19 cellular contexts compared by ENCODE assay signal in genomic region chr3:58804914-58805313, GRCh38.
DNase-seq lines count a peak whose midpoint lies in the region; ATAC-seq, FAIRE-seq and TF ChIP-seq lines count a peak whose summit lies in the region.
"Had no signal": no experiment of that assay in that cellular context is flagged by ENCODE, and none has a peak within 500 bp of the region (broad histone marks: within the 10 kb centered on the region; RNA-seq: fewer than 3 reads in every experiment).

No MANE protein-coding gene starts in this region.

- H2BK120ac ChIP-seq in IMR-90 (ENCODE audit: low read depth, low read length), result no peak overlapping the region

- H3K79me2 ChIP-seq in PC-3 (ENCODE audit: low read length) (no peaks in the 10 kb centered on the region), K562 (ENCODE audit: control insufficient read depth, insufficient read depth, low read length) (no peaks in the 10 kb centered on the region)

- TF ChIP-seq CTCF in IMR-90 (conservative IDR thresholded peaks at IDR 0.05; ENCODE audit: low read depth, low read length) (no peak), PC-3 (conservative IDR thresholded peaks at IDR 0.05; ENCODE audit: low read depth, low read length) (no peak), K562 (IDR thresholded peaks at IDR 0.05 in 2 of 3, conservative IDR thresholded peaks at IDR 0.05 in 1 of 3; ENCODE audit: insufficient read depth in 2 of 3, low read depth in 1 of 3, low read length in 3 of 3) (no peak), pancreas (IDR thresholded peaks at IDR 0.05) (no peak)

- H2AK9ac ChIP-seq in IMR-90 (replicated peaks; ENCODE audit: low read depth, low read length, poor library complexity), result no peak overlapping the region

- H2AK5ac ChIP-seq in IMR-90 (ENCODE audit: low read depth, low read length), result no peak overlapping the region

- FAIRE-seq in K562 (lab: Jason Lieb, UNC), result no peak
- no peak for FAIRE-seq in pancreas (lab: Jason Lieb, UNC)
- FAIRE-seq: A204.1, D721Med, HTR-8/SVneo had no signal

- H4K5ac ChIP-seq in IMR-90 (ENCODE audit: low read depth, low read length), result no peak overlapping the region

- in situ Hi-C loops in IMR-90 (cut with MboI; ENCODE audit: low sequenced_read_pairs) (loop anchor here (25.0 kb wide), 1 partner anchor 1057 kb away; no protein-coding TSS in a partner anchor), K562 (cut with MboI) (no loop called here), KBM-7 (cut with MboI; ENCODE audit: low pct_unique_long_range_greater_than_20kb, low sequenced_read_pairs) (no loop called here)

- no peaks in the 10 kb centered on the region for H3K79me1 ChIP-seq in IMR-90 (ENCODE audit: low read depth in 1 of 2, low read length in 2 of 2)

- DNase-seq in IMR-90, result peak; percentile 4
- DNase-seq in PC-3, result no peak
- DNase-seq in K562 (ENCODE audit: extremely low read depth in 1 of 4, low spot score in 3 of 4), result no peak
- no peak for DNase-seq in posterior cingulate gyrus
- DNase-seq in KBM-7, result no peak
- DNase-seq in pancreas, result no peak
- DNase-seq: AML-193; Caco-2; CD4-positive, alpha-beta T cell; GF-D8; H7; HFFc6 had no signal

- no CpG with 5 or more reads among the region's 2 CpGs for WGBS in IMR-90 (ENCODE audit: extremely low coverage in 2 of 2, insufficient read length in 1 of 2), 2 experiments
- 90% methylated on average over 2 of the region's 2 CpGs for WGBS in K562 (ENCODE audit: insufficient coverage, low coverage, missing lambda C conversion rate)
- WGBS in pancreas, 2 donors, result 80 to 85% methylated on average over 2 of the region's 2 CpGs

- intact Hi-C loops in IMR-90 (cut with micrococcal nuclease), result no loop called here
- intact Hi-C loops in PC-3 (cut with micrococcal nuclease), result no loop called here
- intact Hi-C loops in K562 (cut with micrococcal nuclease), result no loop called here
- intact Hi-C loops in posterior cingulate gyrus (cut with DNase I), result no loop called here
- intact Hi-C loops in pancreas (cut with DNase I), result no loop called here

- H2BK5ac ChIP-seq in IMR-90 (ENCODE audit: low read depth, low read length, poor library complexity, severe bottlenecking), result no peak overlapping the region

- H3K23ac ChIP-seq in IMR-90 (ENCODE audit: low read depth, low read length), result no peak overlapping the region

- H4K8ac ChIP-seq in IMR-90 (ENCODE audit: low read depth in 2 of 2, low read length in 2 of 2), result no peak overlapping the region

- H2AFZ ChIP-seq in IMR-90 (replicated peaks; ENCODE audit: low read length, poor library complexity), result no peak overlapping the region
- H2AFZ ChIP-seq in PC-3 (ENCODE audit: low read length), result no peak overlapping the region
- H2AFZ ChIP-seq in K562 (ENCODE audit: low read depth, low read length), result no peak overlapping the region
- H2AFZ ChIP-seq: GM23338 had no signal

- no peak for TF ChIP-seq EP300 in K562 (IDR thresholded peaks at IDR 0.05; ENCODE audit: low read length)

- H3K4ac ChIP-seq in IMR-90 (ENCODE audit: low read depth, low read length), result no peak overlapping the region

- H3K9ac ChIP-seq in IMR-90 (ENCODE audit: low read depth, low read length) (no peak overlapping the region), PC-3 (ENCODE audit: low read length) (no peak overlapping the region), K562 (ENCODE audit: insufficient read depth in 1 of 2, low read depth in 2 of 2, low read length in 2 of 2) (no peak overlapping the region)

- no peaks in the 10 kb centered on the region for H3F3A ChIP-seq in PC-3 (ENCODE audit: low read length, unreplicated experiment)

- H2BK20ac ChIP-seq in IMR-90 (ENCODE audit: low read depth, low read length), result no peak overlapping the region

- H4K20me1 ChIP-seq in IMR-90 (ENCODE audit: insufficient read depth, low read length), result no peaks in the 10 kb centered on the region
- no peaks in the 10 kb centered on the region for H4K20me1 ChIP-seq in PC-3 (ENCODE audit: low read length)
- no peaks in the 10 kb centered on the region for H4K20me1 ChIP-seq in K562 (replicated peaks; ENCODE audit: control insufficient read depth, insufficient read depth, low read length)

- no peak for TF ChIP-seq POLR2A in IMR-90 (IDR thresholded peaks at IDR 0.05; ENCODE audit: low read depth, low read length)
- no peak for TF ChIP-seq POLR2A in K562 (conservative IDR thresholded peaks at IDR 0.05)

- no peak overlapping the region for H3K4me2 ChIP-seq in IMR-90 (ENCODE audit: low read depth, low read length)
- no peak overlapping the region for H3K4me2 ChIP-seq in PC-3 (ENCODE audit: low read length)
- H3K4me2 ChIP-seq in K562 (ENCODE audit: insufficient read depth, low read length), result no peak overlapping the region
- H3K4me2 ChIP-seq: GM23338 had no signal

- H2BK15ac ChIP-seq in IMR-90 (ENCODE audit: low read depth, low read length), result no peak overlapping the region

- no peak overlapping the region for H3K27ac ChIP-seq in IMR-90 (ENCODE audit: insufficient read depth, low read length)
- no peak overlapping the region for H3K27ac ChIP-seq in PC-3 (ENCODE audit: low read length)
- H3K27ac ChIP-seq in K562 (ENCODE audit: extremely low read depth, low read depth, low read length), result no peak overlapping the region
- H3K27ac ChIP-seq in pancreas, result no peak overlapping the region
- H3K27ac ChIP-seq: C4-2B, HL-60 had no signal

- H3K9me3 ChIP-seq in IMR-90 (ENCODE audit: control insufficient read depth, insufficient read depth, low read length) (no peaks in the 10 kb centered on the region), PC-3 (ENCODE audit: low read length) (no peaks in the 10 kb centered on the region), K562 (replicated peaks; ENCODE audit: control insufficient read depth, insufficient read depth, low read depth, low read length) (no peaks in the 10 kb centered on the region), pancreas (no peaks in the 10 kb centered on the region)
- H3K9me3 ChIP-seq: Caco-2 had no signal

- H3K9me2 ChIP-seq in PC-3 (replicated peaks; ENCODE audit: low read length), result no peaks in the 10 kb centered on the region

- no peaks in the 10 kb centered on the region for H3K27me3 ChIP-seq in IMR-90 (ENCODE audit: control insufficient read depth, insufficient read depth, low read length)
- H3K27me3 ChIP-seq in PC-3 (ENCODE audit: low read length), result no peaks in the 10 kb centered on the region
- no peaks in the 10 kb centered on the region for H3K27me3 ChIP-seq in K562 (ENCODE audit: control insufficient read depth in 2 of 2, insufficient read depth in 2 of 2, low read length in 2 of 2)
- H3K27me3 ChIP-seq in pancreas, result peaks cover 0 to 8% (median 0%) of the 10 kb centered on the region in 4 donors

- H3K4me3 ChIP-seq in IMR-90 (ENCODE audit: insufficient read depth, low read depth, low read length) (no peak overlapping the region), PC-3 (ENCODE audit: low read length) (no peak overlapping the region), K562 (no peak overlapping the region), pancreas (no peak overlapping the region)
- H3K4me3 ChIP-seq: GM23338 had no signal

- no peaks in the 10 kb centered on the region for H3K9me1 ChIP-seq in IMR-90 (ENCODE audit: insufficient read depth, low read length)
- no peaks in the 10 kb centered on the region for H3K9me1 ChIP-seq in K562 (ENCODE audit: control insufficient read depth, insufficient read depth, low read length)

- no peaks in the 10 kb centered on the region for H3K4me1 ChIP-seq in IMR-90 (ENCODE audit: control insufficient read depth, insufficient read depth, low read length)
- no peaks in the 10 kb centered on the region for H3K4me1 ChIP-seq in PC-3 (ENCODE audit: insufficient read depth, low read length)
- no peaks in the 10 kb centered on the region for H3K4me1 ChIP-seq in K562 (replicated peaks in 1 of 2; ENCODE audit: control insufficient read depth in 2 of 2, insufficient read depth in 2 of 2, low read length in 2 of 2)
- peaks cover 0 to 10% (median 4%) of the 10 kb centered on the region in 3 donors for H3K4me1 ChIP-seq in pancreas
- H3K4me1 ChIP-seq: Caco-2 had no signal

- TF ChIP-seq RAD21 in IMR-90 (IDR thresholded peaks at IDR 0.05; ENCODE audit: low read length) (no peak), K562 (CRISPR knock-in tag; conservative IDR thresholded peaks at IDR 0.05 in 1 of 2, IDR thresholded peaks at IDR 0.05 in 1 of 2) (no peak)

- BruUV-seq in IMR-90 (replicated peaks; lab: Mats Ljungman, UMichigan), result no TSS peak
- no TSS peak for BruUV-seq in PC-3 (replicated peaks; lab: Mats Ljungman, UMichigan)
- no TSS peak for BruUV-seq in K562 (replicated peaks; lab: Mats Ljungman, UMichigan)

- CTCF ChIA-PET in IMR-90 (lab: Yijun Ruan, JAX), result no interaction called here
- CTCF ChIA-PET in PC-3 (lab: Charles Lee), result no interaction called here
- CTCF ChIA-PET in K562 (lab: Yijun Ruan, JAX; ENCODE audit: low intra/inter-chr PET ratio), result no interaction called here

- POLR2A ChIA-PET in IMR-90 (lab: Charles Lee; ENCODE audit: unreplicated experiment), result no interaction called here
- POLR2A ChIA-PET in PC-3 (lab: Charles Lee; ENCODE audit: unreplicated experiment), result no interaction called here
- POLR2A ChIA-PET in K562 (lab: Yijun Ruan, JAX), result no interaction called here

- no peak overlapping the region for H3K14ac ChIP-seq in IMR-90 (replicated peaks; ENCODE audit: low read depth, low read length)

- no peak overlapping the region for H4K91ac ChIP-seq in IMR-90 (ENCODE audit: insufficient read depth, low read depth, low read length)

- H3K56ac ChIP-seq in IMR-90 (ENCODE audit: extremely low read depth, insufficient read depth, low read length), result no peak overlapping the region

- H3K36me3 ChIP-seq in IMR-90 (ENCODE audit: control insufficient read depth, insufficient read depth, low read length) (no peaks in the 10 kb centered on the region), PC-3 (ENCODE audit: low read depth, low read length) (no peaks in the 10 kb centered on the region), K562 (ENCODE audit: control insufficient read depth, insufficient read depth, low read length) (0 out of 3 replicates have a peak, but pooled peaks cover 4% of the 10 kb centered on the region), pancreas (no peaks in the 10 kb centered on the region)

- ATAC-seq in IMR-90 (ENCODE audit: low read depth) (no peak), PC-3 (peak; percentile 37; the same call in 1 of the 2 replicates), K562 (no peak), pancreas (no peak)
- ATAC-seq: GM23338, HCT116 had no signal

- no peak overlapping the region for H3K18ac ChIP-seq in IMR-90 (ENCODE audit: low read depth, low read length)

- dilution Hi-C loops in IMR-90 (cut with HindIII; ENCODE audit: low sequenced_read_pairs, unreplicated experiment), result no loop called here

TF ChIP-seq in K562, 482 proteins besides CTCF, POLR2A, EP300 and RAD21:
- TF ChIP-seq NFYB (IDR thresholded peaks at IDR 0.05; ENCODE audit: extremely low read depth, insufficient read length) (no peak), ZNF316 (IDR thresholded peaks at IDR 0.05) (peak; percentile 32; the same call in 1 of the 2 replicates), ZNF143 (CRISPR knock-in tag; IDR thresholded peaks at IDR 0.05) (no peak)
